Comparison of ENCODE assay signal across 1 cellular context in genomic region chr14:60508363-60508706, GRCh38.
TF ChIP-seq lines count a peak whose summit lies in the region.

No MANE protein-coding gene starts in this region.

TF ChIP-seq in WTC11, 78 proteins besides CTCF, POLR2A, EP300 and RAD21 (continued from another document):
- TF ChIP-seq PRDM15 (CRISPR knock-in tag; IDR thresholded peaks at IDR 0.05) = peak; percentile 64; the same call in 1 of the 2 replicates
